33 cellular contexts compared by ENCODE assay signal in genomic region chr21:31351973-31352372, GRCh38. TPM values are rescaled to one million over a fixed set of nuclear protein-coding genes. Genes with fewer than 3 reads are reported as not detected.
DNase-seq lines count a peak whose midpoint lies in the region; ATAC-seq, FAIRE-seq and TF ChIP-seq lines count a peak whose summit lies in the region.
"Had no signal": no experiment of that assay in that cellular context is flagged by ENCODE, and none has a peak within 500 bp of the region (broad histone marks: within the 10 kb centered on the region; RNA-seq: fewer than 3 reads in every experiment).

No MANE protein-coding gene starts in this region.

- peaks cover 56% of the 10 kb centered on the region for H3K4me1 Mint-ChIP-seq in activated CD4-positive, alpha-beta T cell treated with anti-CD3 and anti-CD28 coated beads, Interleukin-2, amount 10 ng/mL, durations not matched to agents 7 days and 5 days

- H3K4me3 ChIP-seq in GM23248 (no peak overlapping the region), RWPE2 (ENCODE audit: severe bottlenecking) (no peak overlapping the region), keratinocyte (ENCODE audit: control insufficient read depth in 2 of 3, extremely low read depth in 1 of 3, insufficient read depth in 2 of 3, low read depth in 1 of 3, low read length in 3 of 3) (no peak overlapping the region)
- H3K4me3 ChIP-seq: adrenal gland, body of pancreas, dorsolateral prefrontal cortex, psoas muscle, thoracic aorta had no signal

- peak overlapping the region; percentile 39 for H3K27ac Mint-ChIP-seq in activated CD4-positive, alpha-beta T cell treated with anti-CD3 and anti-CD28 coated beads, Interleukin-2, amount 10 ng/mL, durations not matched to agents 7 days and 5 days

- FAIRE-seq in keratinocyte (lab: Jason Lieb, UNC), result no peak
- FAIRE-seq: A204.1, endothelial cell of umbilical vein, kidney had no signal

- POLR2A ChIA-PET in activated CD4-positive, alpha-beta T cell treated with anti-CD3 and anti-CD28 coated beads, Interleukin-2, amount 10 ng/mL, durations not matched to agents 7 days and 5 days (lab: Charles Lee), result no interaction called here

- H3F3A ChIP-seq in GM23248 (ENCODE audit: insufficient read depth), result peaks cover 31% of the 10 kb centered on the region

- no peaks in the 10 kb centered on the region for H4K20me1 ChIP-seq in GM23248 (ENCODE audit: insufficient read depth)
- H4K20me1 ChIP-seq in keratinocyte (ENCODE audit: control insufficient read depth, extremely low read depth, insufficient read depth, low read length), result no peaks in the 10 kb centered on the region

- 54 to 69% methylated on average over 3 of the region's 3 CpGs for WGBS in GM23248 (ENCODE audit: low coverage in 1 of 2, low lambda C conversion rate in 2 of 2, missing lambda C conversion rate in 2 of 2), 2 experiments

- no peaks in the 10 kb centered on the region for H3K36me3 ChIP-seq in GM23248 (ENCODE audit: low read depth)
- no peaks in the 10 kb centered on the region for H3K36me3 ChIP-seq in RWPE2 (ENCODE audit: low read depth)
- no peaks in the 10 kb centered on the region for H3K36me3 ChIP-seq in keratinocyte (ENCODE audit: control insufficient read depth in 2 of 2, extremely low read depth in 1 of 2, insufficient read depth in 2 of 2, low read length in 2 of 2)
- H3K36me3 ChIP-seq: adrenal gland, thoracic aorta had no signal

- peaks cover 17% of the 10 kb centered on the region for H3K9me3 Mint-ChIP-seq in activated CD4-positive, alpha-beta T cell treated with anti-CD3 and anti-CD28 coated beads, Interleukin-2, amount 10 ng/mL, durations not matched to agents 7 days and 5 days

- H3K4me1 ChIP-seq in GM23248 (ENCODE audit: insufficient read depth), result peaks cover 8% of the 10 kb centered on the region
- peaks cover 36% of the 10 kb centered on the region for H3K4me1 ChIP-seq in RWPE2 (ENCODE audit: insufficient read depth, poor library complexity, severe bottlenecking)
- peaks cover 41% of the 10 kb centered on the region for H3K4me1 ChIP-seq in keratinocyte (ENCODE audit: control insufficient read depth, extremely low read depth, insufficient read depth, low read length)
- H3K4me1 ChIP-seq: adrenal gland, body of pancreas, psoas muscle had no signal

- CTCF ChIA-PET in activated CD4-positive, alpha-beta T cell treated with anti-CD3 and anti-CD28 coated beads, Interleukin-2, amount 10 ng/mL, durations not matched to agents 7 days and 5 days (lab: Charles Lee), result interaction anchor here (0.6 kb wide), 1 partner anchor 127 kb away, joined by 3 read pairs; no protein-coding TSS in a partner anchor

- H3K9me3 ChIP-seq in GM23248 (ENCODE audit: low read depth), result no peaks in the 10 kb centered on the region
- H3K9me3 ChIP-seq in RWPE2 (ENCODE audit: severe bottlenecking), result no peaks in the 10 kb centered on the region
- H3K9me3 ChIP-seq in keratinocyte (ENCODE audit: control insufficient read depth, low read depth, low read length), result no peaks in the 10 kb centered on the region
- H3K9me3 ChIP-seq: adrenal gland, body of pancreas, psoas muscle, thoracic aorta had no signal

- TF ChIP-seq CTCF in RWPE2 (IDR thresholded peaks at IDR 0.05; ENCODE audit: poor library complexity, severe bottlenecking) (no peak), keratinocyte (optimal IDR thresholded peaks at IDR 0.05 in 1 of 3, IDR thresholded peaks at IDR 0.05 in 1 of 3, conservative IDR thresholded peaks at IDR 0.05 in 1 of 3; ENCODE audit: extremely low read depth in 1 of 3, insufficient read depth in 2 of 3, low read length in 3 of 3) (no peak)

- no peaks in the 10 kb centered on the region for H3K9me2 ChIP-seq in GM23248 (ENCODE audit: insufficient read depth)

- H3K9ac ChIP-seq in GM23248 (no peak overlapping the region), keratinocyte (ENCODE audit: control insufficient read depth, extremely low read depth, insufficient read depth, low read length) (peak overlapping the region; percentile 38)

- H2AFZ ChIP-seq in GM23248 (no peak overlapping the region), keratinocyte (ENCODE audit: control insufficient read depth, low read length) (no peak overlapping the region)

- H3K36me3 Mint-ChIP-seq in activated CD4-positive, alpha-beta T cell treated with anti-CD3 and anti-CD28 coated beads, Interleukin-2, amount 10 ng/mL, durations not matched to agents 7 days and 5 days (ENCODE audit: low read depth), result peaks cover 18% of the 10 kb centered on the region
- H3K36me3 Mint-ChIP-seq: CD8-positive, alpha-beta memory T cell had no signal

- no peak for ATAC-seq in RWPE2 (ENCODE audit: low read depth)
- ATAC-seq in GM21515 (IDR thresholded peaks at IDR 0.05; ENCODE audit: unreplicated experiment), result no peak
- ATAC-seq: body of pancreas; naive thymus-derived CD4-positive, alpha-beta T cell; psoas muscle had no signal

- in situ Hi-C loops in GM23248 (cut with MboI), result no loop called here
- in situ Hi-C loops in ACHN (cut with HindIII; ENCODE audit: low pct_ligation_motif_present, low pct_unique_long_range_greater_than_20kb, low sequenced_read_pairs), result no loop called here

- no peak overlapping the region for H3K4me3 Mint-ChIP-seq in activated CD4-positive, alpha-beta T cell treated with anti-CD3 and anti-CD28 coated beads, Interleukin-2, amount 10 ng/mL, durations not matched to agents 7 days and 5 days
- H3K4me3 Mint-ChIP-seq: mesothelial cell of epicardium had no signal

- H3K27me3 ChIP-seq in GM23248 (replicated peaks; ENCODE audit: insufficient read depth), result no peaks in the 10 kb centered on the region
- no peaks in the 10 kb centered on the region for H3K27me3 ChIP-seq in RWPE2 (ENCODE audit: insufficient read depth, poor library complexity, severe bottlenecking)
- no peaks in the 10 kb centered on the region for H3K27me3 ChIP-seq in keratinocyte (ENCODE audit: control insufficient read depth, extremely low read depth, insufficient read depth, low read length)
- H3K27me3 ChIP-seq: adrenal gland, body of pancreas, dorsolateral prefrontal cortex had no signal

- H3K9me1 ChIP-seq in keratinocyte (ENCODE audit: control insufficient read depth, extremely low read depth, insufficient read depth, low read length), result no peaks in the 10 kb centered on the region

- H3K4me2 ChIP-seq in GM23248 (ENCODE audit: unreplicated experiment) (no peak overlapping the region), keratinocyte (ENCODE audit: control insufficient read depth, extremely low read depth, insufficient read depth, low read depth, low read length) (no peak overlapping the region)

- dilution Hi-C loops in keratinocyte (cut with MboI; ENCODE audit: extremely low pct_ligation_motif_present, low sequenced_read_pairs), result no loop called here

- no peak for DNase-seq in activated CD4-positive, alpha-beta T cell treated with anti-CD3 and anti-CD28 coated beads, Interleukin-2, amount 10 ng/mL, durations not matched to agents 7 days and 5 days
- DNase-seq in activated CD4-positive, alpha-beta T cell treated with anti-CD3 and anti-CD28 coated beads, Interleukin-2, amount 50 U/mL, for 1 hour, result no peak
- DNase-seq in GM23248, result peak; percentile 40
- DNase-seq in RWPE2 (ENCODE audit: low spot score), result no peak
- DNase-seq in keratinocyte (ENCODE audit: low read depth, low spot score), result no peak
- DNase-seq in RPMI8226, result no peak
- DNase-seq in ACHN, result no peak
- DNase-seq: activated CD4-positive, alpha-beta T cell treated with anti-CD3 and anti-CD28 coated beads for 48 hours; activated CD8-positive, alpha-beta memory T cell treated with anti-CD3 and anti-CD28 coated beads, Interleukin-2, amount 50 U/mL, for 48 hours; activated gamma-delta T cell; adrenal gland; AML-193; body of pancreas; CD8-positive, alpha-beta memory T cell; cerebellar nuclear complex; dorsolateral prefrontal cortex; GOT3; kidney; NCI-H1092; NCI-H187 treated with DMSO at 0.1 percent for 48 hours; NCI-H446; NCI-H82; occipital lobe; psoas muscle; stimulated activated CD4-positive, alpha-beta T cell treated with anti-CD3 and anti-CD28 coated beads, Interleukin-15, amount 100 ng/mL, for 24 hours; stimulated activated naive CD4-positive, alpha-beta T cell treated with Interleukin-2 at 50 U/mL for 16 hours had no signal

- H3K27ac ChIP-seq in GM23248 (no peak overlapping the region), RWPE2 (ENCODE audit: poor library complexity, severe bottlenecking) (peak overlapping the region; percentile 63), keratinocyte (ENCODE audit: control insufficient read depth, insufficient read depth, low read length) (peak overlapping the region; percentile 67)
- H3K27ac ChIP-seq: adrenal gland, body of pancreas, psoas muscle, thoracic aorta, VCaP had no signal

- H3K79me2 ChIP-seq in GM23248 (ENCODE audit: insufficient read depth) (no peaks in the 10 kb centered on the region), keratinocyte (ENCODE audit: control insufficient read depth, insufficient read depth, low read length) (no peaks in the 10 kb centered on the region)

- H3K27me3 Mint-ChIP-seq in activated CD4-positive, alpha-beta T cell treated with anti-CD3 and anti-CD28 coated beads, Interleukin-2, amount 10 ng/mL, durations not matched to agents 7 days and 5 days, result no peaks in the 10 kb centered on the region

RNA-seq across cellular contexts. Expression of gene TIAM1, which starts 7.9 kb away (rescaled TPM):
- 10 to 100 TPM; 55.7 to 59.1 TPM for total RNA-seq in activated CD4-positive, alpha-beta T cell treated with anti-CD3 and anti-CD28 coated beads, Interleukin-2, amount 10 ng/mL, durations not matched to agents 7 days and 5 days
- total RNA-seq in GM23248 (2014; rRNA removed; shearing (Covaris generic)), result 7.6 and 13.2 TPM in 2 replicates
- polyA plus RNA-seq in GM23248 (2016; fragmentation: Nextera tagmentation; extraction: Ambion mirVana), result 2.6 and 3.2 TPM in 2 replicates
- 8.3 to 10.7 TPM (median 9.4 TPM) in 3 replicates for polyA plus RNA-seq in keratinocyte
- polyA plus RNA-seq in keratinocyte (2011; ENCODE audit: low read depth), result 21.2 TPM
- polyA plus RNA-seq in keratinocyte (2011; cell fraction: cytosol; rRNA removed), result 7.6 and 7.7 TPM in 2 replicates
- 16.5 and 18.7 TPM in 2 replicates for polyA plus RNA-seq in keratinocyte (2011; cell fraction: nucleus; rRNA removed)
- 10.2 and 28.6 TPM in 2 replicates for polyA plus RNA-seq in keratinocyte (2012; ENCODE audit: low replicate concordance)
- polyA minus RNA-seq in keratinocyte, result 36.9 to 62.9 TPM (median 48.1 TPM) in 3 replicates
- polyA minus RNA-seq in keratinocyte (2011; cell fraction: cytosol; rRNA and poly(A)+ RNA removed), result 24.0 TPM
- 30.3 and 50.9 TPM in 2 replicates for polyA minus RNA-seq in keratinocyte (2011; cell fraction: nucleus; rRNA and poly(A)+ RNA removed)
